ENCODE assay signal across 8 cellular contexts in genomic region chr17:58513391-58513912, GRCh38. TPM values are rescaled to one million over a fixed set of nuclear protein-coding genes. Genes with fewer than 3 reads are reported as not detected.
A peak's percentile ranks its signal among the peaks of the same experiment; 100 is the strongest.
DNase-seq lines count a peak whose midpoint lies in the region; ATAC-seq, FAIRE-seq and TF ChIP-seq lines count a peak whose summit lies in the region.

No MANE protein-coding gene starts in this region.

- peak overlapping the region in 2 of 3 donors; percentile 75 to 84 for H3K27ac Mint-ChIP-seq in CD4-positive, CD25-positive, alpha-beta regulatory T cell
- H3K27ac Mint-ChIP-seq in naive thymus-derived CD4-positive, alpha-beta T cell = peak overlapping the region; percentile 43 to 92 (median 81)

- H3K4me1 ChIP-seq in CD4-positive, CD25-positive, alpha-beta regulatory T cell (ENCODE audit: control insufficient read depth, insufficient read depth, low read length, poor library complexity, severe bottlenecking) = peaks cover 32% of the 10 kb centered on the region
- peaks cover 24 to 26% of the 10 kb centered on the region in 2 experiments for H3K4me1 ChIP-seq in K562 (replicated peaks in 1 of 2; ENCODE audit: control insufficient read depth in 2 of 2, insufficient read depth in 2 of 2, low read length in 2 of 2)
- H3K4me1 ChIP-seq in naive thymus-derived CD4-positive, alpha-beta T cell (ENCODE audit: control insufficient read depth in 2 of 2, insufficient read depth in 2 of 2, low read length in 2 of 2) = peaks cover 15 to 35% of the 10 kb centered on the region in 2 donors

- intact Hi-C loops in K562 (cut with micrococcal nuclease) = no loop called here
- intact Hi-C loops in naive thymus-derived CD4-positive, alpha-beta T cell (cut with micrococcal nuclease) = loop anchor here in 1 of 2 donors (10.0 kb wide), 2 partner anchors 1881 to 1919 kb away; partner anchors contain the start of genes NOG and USP32

- peaks cover 27 to 62% (median 44%) of the 10 kb centered on the region in 4 donors for H3K4me1 Mint-ChIP-seq in CD4-positive, CD25-positive, alpha-beta regulatory T cell
- H3K4me1 Mint-ChIP-seq in naive thymus-derived CD4-positive, alpha-beta T cell = peaks cover 47 to 67% (median 57%) of the 10 kb centered on the region in 7 donors

- TF ChIP-seq POLR2A in K562 (conservative IDR thresholded peaks at IDR 0.05) = no peak

- peaks cover 34% of the 10 kb centered on the region for H3K36me3 ChIP-seq in CD4-positive, CD25-positive, alpha-beta regulatory T cell (ENCODE audit: control insufficient read depth, insufficient read depth, low read length)
- peaks cover 34% of the 10 kb centered on the region for H3K36me3 ChIP-seq in MG63
- peaks cover 56% of the 10 kb centered on the region for H3K36me3 ChIP-seq in K562 (ENCODE audit: control insufficient read depth, insufficient read depth, low read length)
- H3K36me3 ChIP-seq in naive thymus-derived CD4-positive, alpha-beta T cell (ENCODE audit: control insufficient read depth in 2 of 3, insufficient read depth in 3 of 3, low read length in 3 of 3) = peaks cover 21 to 53% (median 25%) of the 10 kb centered on the region in 3 experiments

- no peaks in the 10 kb centered on the region for H3K9me3 ChIP-seq in CD4-positive, CD25-positive, alpha-beta regulatory T cell (ENCODE audit: control insufficient read depth in 2 of 2, low read length in 2 of 2)
- no peaks in the 10 kb centered on the region for H3K9me3 ChIP-seq in MG63
- no peaks in the 10 kb centered on the region for H3K9me3 ChIP-seq in K562 (replicated peaks; ENCODE audit: control insufficient read depth, insufficient read depth, low read depth, low read length)
- H3K9me3 ChIP-seq in naive thymus-derived CD4-positive, alpha-beta T cell (ENCODE audit: control insufficient read depth in 2 of 3, low read length in 3 of 3) = no peaks in the 10 kb centered on the region

- H3K4me3 Mint-ChIP-seq in CD4-positive, CD25-positive, alpha-beta regulatory T cell = peak overlapping the region; percentile 87 to 95 (median 93)
- H3K4me3 Mint-ChIP-seq in naive thymus-derived CD4-positive, alpha-beta T cell = peak overlapping the region; percentile 79 to 95 (median 87)

- 15% methylated on average over 10 of the region's 12 CpGs for WGBS in K562 (ENCODE audit: insufficient coverage, low coverage, missing lambda C conversion rate)

- H3K9me3 Mint-ChIP-seq in CD4-positive, CD25-positive, alpha-beta regulatory T cell = no peaks in the 10 kb centered on the region
- peaks cover 0 to 5% (median 0%) of the 10 kb centered on the region in 11 donors for H3K9me3 Mint-ChIP-seq in naive thymus-derived CD4-positive, alpha-beta T cell

- no peaks in the 10 kb centered on the region for H3K27me3 ChIP-seq in CD4-positive, CD25-positive, alpha-beta regulatory T cell (ENCODE audit: control insufficient read depth, insufficient read depth, low read length)
- H3K27me3 ChIP-seq in MG63 (no peaks in the 10 kb centered on the region), K562 (ENCODE audit: control insufficient read depth in 2 of 2, insufficient read depth in 2 of 2, low read length in 2 of 2) (no peaks in the 10 kb centered on the region)
- H3K27me3 ChIP-seq in naive thymus-derived CD4-positive, alpha-beta T cell (ENCODE audit: control insufficient read depth in 2 of 2, insufficient read depth in 2 of 2, low read length in 2 of 2) = no peaks in the 10 kb centered on the region

- H2AFZ ChIP-seq in K562 (ENCODE audit: low read depth, low read length) = peak overlapping the region; percentile 41; the same call in 1 of the 2 replicates

- CTCF ChIA-PET in K562 (lab: Yijun Ruan, JAX; ENCODE audit: low intra/inter-chr PET ratio) = no interaction called here
- CTCF ChIA-PET in naive thymus-derived CD4-positive, alpha-beta T cell (lab: Charles Lee) = interaction anchor here (0.6 kb wide), 1 partner anchor 90 kb away, joined by 3 read pairs; no protein-coding TSS in a partner anchor

- no TSS peak for BruUV-seq in K562 (replicated peaks; lab: Mats Ljungman, UMichigan)

- H3K36me3 Mint-ChIP-seq in CD4-positive, CD25-positive, alpha-beta regulatory T cell = peaks cover 32% of the 10 kb centered on the region
- peaks cover 19 to 32% (median 23%) of the 10 kb centered on the region in 5 donors for H3K36me3 Mint-ChIP-seq in naive thymus-derived CD4-positive, alpha-beta T cell

- no peaks in the 10 kb centered on the region for H3K9me1 ChIP-seq in K562 (ENCODE audit: control insufficient read depth, insufficient read depth, low read length)

- POLR2A ChIA-PET in K562 (lab: Yijun Ruan, JAX) = interaction anchor here (0.7 to 1.7 kb wide), 4 partner anchors 118 to 523 kb away, joined by 3 to 6 read pairs (median 4); no protein-coding TSS in a partner anchor
- POLR2A ChIA-PET in naive thymus-derived CD4-positive, alpha-beta T cell (lab: Charles Lee) = interaction anchor here (0.5 to 3.2 kb wide), 3 partner anchors 25 to 1537 kb away, joined by 3 to 14 read pairs (median 6); partner anchors contain the start of gene HSF5

- H3K79me2 ChIP-seq in K562 (ENCODE audit: control insufficient read depth, insufficient read depth, low read length) = peaks cover 27% of the 10 kb centered on the region

- no peak for FAIRE-seq in K562 (lab: Jason Lieb, UNC)

- no peak for TF ChIP-seq CTCF in K562 (IDR thresholded peaks at IDR 0.05 in 2 of 3, conservative IDR thresholded peaks at IDR 0.05 in 1 of 3; ENCODE audit: insufficient read depth in 2 of 3, low read depth in 1 of 3, low read length in 3 of 3)

- in situ Hi-C loops in K562 (cut with MboI) = no loop called here

- DNase-seq in CD4-positive, CD25-positive, alpha-beta regulatory T cell = no peak
- DNase-seq in MG63 = no peak
- DNase-seq in K562 (ENCODE audit: extremely low read depth in 1 of 4, low spot score in 3 of 4) = peak in 1 of 4 experiments; percentile 17
- peak in 1 of 9 donors; percentile 37 for DNase-seq in naive thymus-derived CD4-positive, alpha-beta T cell
- DNase-seq in stimulated activated naive CD4-positive, alpha-beta T cell treated with Interleukin-2 at 50 U/mL for 16 hours (lab: John Stamatoyannopoulos, UW) = no peak
- DNase-seq in A172 (ENCODE audit: low spot score) = no peak
- no peak for DNase-seq in NCI-H187 treated with DMSO at 0.1 percent for 48 hours (lab: John Stamatoyannopoulos, UW)

- H3K9ac ChIP-seq in K562 (ENCODE audit: insufficient read depth in 1 of 2, low read depth in 2 of 2, low read length in 2 of 2) = peak overlapping the region; percentile 64 to 93

- no peak overlapping the region for H3K27ac ChIP-seq in CD4-positive, CD25-positive, alpha-beta regulatory T cell (ENCODE audit: insufficient read depth, low read length, poor library complexity, severe bottlenecking)
- H3K27ac ChIP-seq in K562 (ENCODE audit: extremely low read depth, low read depth, low read length) = no peak overlapping the region; the same call in 2 of the 3 replicates
- H3K27ac ChIP-seq in naive thymus-derived CD4-positive, alpha-beta T cell (ENCODE audit: low read depth, low read length) = peak overlapping the region; percentile 67

- ATAC-seq in CD4-positive, CD25-positive, alpha-beta regulatory T cell (ENCODE audit: low read depth in 2 of 2) = no peak
- ATAC-seq in K562 (no peak), GM18517 (IDR thresholded peaks at IDR 0.05; ENCODE audit: unreplicated experiment) (no peak)
- no peak for ATAC-seq in naive thymus-derived CD4-positive, alpha-beta T cell

- no peak for TF ChIP-seq RAD21 in K562 (CRISPR knock-in tag; conservative IDR thresholded peaks at IDR 0.05 in 1 of 2, IDR thresholded peaks at IDR 0.05 in 1 of 2)

- no peak for TF ChIP-seq EP300 in K562 (IDR thresholded peaks at IDR 0.05; ENCODE audit: low read length)

- no peaks in the 10 kb centered on the region for H4K20me1 ChIP-seq in K562 (replicated peaks; ENCODE audit: control insufficient read depth, insufficient read depth, low read length)

- peak overlapping the region; percentile 69 for H3K4me3 ChIP-seq in CD4-positive, CD25-positive, alpha-beta regulatory T cell (ENCODE audit: low read depth, low read length)
- H3K4me3 ChIP-seq in MG63 (peak overlapping the region; percentile 73), K562 (peak overlapping the region; percentile 57)
- peak overlapping the region; percentile 55 for H3K4me3 ChIP-seq in naive thymus-derived CD4-positive, alpha-beta T cell (ENCODE audit: low read length)

- no peaks in the 10 kb centered on the region for H3K27me3 Mint-ChIP-seq in CD4-positive, CD25-positive, alpha-beta regulatory T cell
- H3K27me3 Mint-ChIP-seq in naive thymus-derived CD4-positive, alpha-beta T cell = peaks cover 0 to 5% (median 0%) of the 10 kb centered on the region in 5 donors

- H3K4me2 ChIP-seq in K562 (ENCODE audit: insufficient read depth, low read length) = peak overlapping the region; percentile 93

RNA-seq across cellular contexts. Expression of gene MTMR4, which starts 1.0 kb away (rescaled TPM):
- 43.6 TPM for total RNA-seq in CD4-positive, CD25-positive, alpha-beta regulatory T cell
- polyA plus RNA-seq in CD4-positive, CD25-positive, alpha-beta regulatory T cell = 10 to 100 TPM; 16.5 to 23.8 (median 18.6) TPM
- total RNA-seq in MG63 (2014; rRNA removed; shearing (Covaris generic); ENCODE audit: low replicate concordance) = 17.6 and 26.4 TPM in 2 replicates
- 160 and 172 TPM in 2 replicates for total RNA-seq in K562 (2011; cell fraction: chromatin; rRNA removed; ENCODE audit: low replicate concordance)
- total RNA-seq in K562 (2011; cell fraction: nucleolus; rRNA removed) = 62.4 and 79.2 TPM in 2 replicates
- 88.1 and 88.9 TPM in 2 replicates for total RNA-seq in K562 (2011; cell fraction: nucleoplasm; rRNA removed)
- total RNA-seq in K562 (2014; rRNA removed) = 28.7 and 40.9 TPM in 2 replicates
- total RNA-seq in K562 (2014; rRNA removed; fragmentation: Illumina TruSeq; extraction: Trizol) = 28.4 and 28.5 TPM in 2 replicates
- 32.5 and 35.9 TPM in 2 replicates for total RNA-seq in K562 (2015; rRNA removed; fragmentation: Illumina TruSeq; extraction: Trizol)
- 43.7 and 45.7 TPM in 2 replicates for total RNA-seq in K562 (2021)
- polyA plus RNA-seq in K562 (2011; rRNA removed) = 44.6 and 57.3 TPM in 2 replicates
- polyA plus RNA-seq in K562 (2011; cell fraction: cytosol; rRNA removed) = 29.4 and 34.9 TPM in 2 replicates
- polyA plus RNA-seq in K562 (2011; cell fraction: nucleus; rRNA removed) = 111 TPM in 2 replicates
- 15.8 and 19.3 TPM in 2 replicates for polyA plus RNA-seq in K562 (2012)
- 25.7 and 29.4 TPM in 2 replicates for polyA plus RNA-seq in K562 (2014; fragmentation: Illumina TruSeq; extraction: Trizol)
- polyA plus RNA-seq in K562 (2014; fragmentation: Nextera tagmentation; extraction: Ambion mirVana) = 1 to 10 TPM; 8.8 to 9.1 TPM
- 22.7 and 27.4 TPM in 2 replicates for polyA plus RNA-seq in K562 (2014; rRNA removed)
- 86.8 and 126 TPM in 2 replicates for polyA minus RNA-seq in K562 (2011; rRNA and poly(A)+ RNA removed)
- 29.8 and 38.3 TPM in 2 replicates for polyA minus RNA-seq in K562 (2011; cell fraction: cytosol; rRNA and poly(A)+ RNA removed)
- polyA minus RNA-seq in K562 (2011; cell fraction: nucleus; rRNA and poly(A)+ RNA removed) = 23.7 and 38.2 TPM in 2 replicates
- total RNA-seq in naive thymus-derived CD4-positive, alpha-beta T cell = 10 to 100 TPM; 44.2 to 71.3 (median 68.1) TPM
- polyA plus RNA-seq in naive thymus-derived CD4-positive, alpha-beta T cell = 10 to 100 TPM; 19.4 to 23.0 TPM
- 46.3 and 49.7 TPM in 2 replicates for total RNA-seq in A172 (2014; rRNA removed; shearing (Covaris generic))

RNA-seq across cellular contexts. Expression of gene HSF5, which starts 25.2 kb away (rescaled TPM):
- total RNA-seq in CD4-positive, CD25-positive, alpha-beta regulatory T cell = 3.0 TPM
- 1 to 10 TPM in 3 of 4 donors, under 1 TPM in 1; 0.83 to 2.1 (median 1.4) TPM for polyA plus RNA-seq in CD4-positive, CD25-positive, alpha-beta regulatory T cell
- total RNA-seq in MG63 (2014; rRNA removed; shearing (Covaris generic); ENCODE audit: low replicate concordance) = not detected in 2 replicates
- total RNA-seq in K562 (2011; cell fraction: chromatin; rRNA removed; ENCODE audit: low replicate concordance) = 0.07 TPM in 1 of 2 replicates, not detected in the other
- under 0.01 and 0.13 TPM in 2 replicates for total RNA-seq in K562 (2011; cell fraction: nucleolus; rRNA removed)
- 0.15 TPM in 1 of 2 replicates, not detected in the other for total RNA-seq in K562 (2011; cell fraction: nucleoplasm; rRNA removed)
- total RNA-seq in K562 (2014; rRNA removed) (not detected in 2 replicates), K562 (2014; rRNA removed; fragmentation: Illumina TruSeq; extraction: Trizol) (not detected in 2 replicates), K562 (2015; rRNA removed; fragmentation: Illumina TruSeq; extraction: Trizol) (not detected in 2 replicates), K562 (2021) (not detected in 2 replicates)
- polyA plus RNA-seq in K562 (2011; rRNA removed) (not detected in 2 replicates), K562 (2014; fragmentation: Illumina TruSeq; extraction: Trizol) (not detected in 2 replicates), K562 (2014; fragmentation: Nextera tagmentation; extraction: Ambion mirVana) (not detected), K562 (2014; rRNA removed) (0.04 TPM in 1 of 2 replicates, not detected in the other)
- polyA plus RNA-seq in K562 (2011; cell fraction: cytosol; rRNA removed) = not detected in 2 replicates
- not detected in 2 replicates for polyA plus RNA-seq in K562 (2011; cell fraction: nucleus; rRNA removed)
- polyA plus RNA-seq in K562 (2012) = not detected in 2 replicates
- polyA minus RNA-seq in K562 (2011; rRNA and poly(A)+ RNA removed) = not detected in 2 replicates
- polyA minus RNA-seq in K562 (2011; cell fraction: cytosol; rRNA and poly(A)+ RNA removed) = not detected in 2 replicates
- not detected in 2 replicates for polyA minus RNA-seq in K562 (2011; cell fraction: nucleus; rRNA and poly(A)+ RNA removed)
- 1 to 10 TPM in 4 of 5 experiments, under 1 TPM in 1; 0.34 to 4.0 (median 3.1) TPM for total RNA-seq in naive thymus-derived CD4-positive, alpha-beta T cell
- 1 to 10 TPM; 1.1 to 1.5 TPM for polyA plus RNA-seq in naive thymus-derived CD4-positive, alpha-beta T cell
- total RNA-seq in A172 (2014; rRNA removed; shearing (Covaris generic)) = not detected in 2 replicates
